ENCODE assay signal across 2 cellular contexts in genomic region chr4:184898793-184899192, GRCh38.
TF ChIP-seq lines count a peak whose summit lies in the region.

No MANE protein-coding gene starts in this region.

TF ChIP-seq in liver, 16 proteins besides CTCF, POLR2A, EP300 and RAD21 (continued from another document):
- TF ChIP-seq REST (IDR thresholded peaks at IDR 0.05) = no peak
- no peak for TF ChIP-seq SP1 (IDR thresholded peaks at IDR 0.05)
- TF ChIP-seq ZBTB33 (IDR thresholded peaks at IDR 0.05) = no peak
- TF ChIP-seq JUND (IDR thresholded peaks at IDR 0.05) = no peak
- no peak for TF ChIP-seq GABPA (IDR thresholded peaks at IDR 0.05 in 1 of 2, conservative IDR thresholded peaks at IDR 0.05 in 1 of 2)
- TF ChIP-seq ATF3 (IDR thresholded peaks at IDR 0.05) = no peak
- TF ChIP-seq TAF1 (conservative IDR thresholded peaks at IDR 0.05) = no peak
- no peak for TF ChIP-seq NR2F2 (IDR thresholded peaks at IDR 0.05)
- TF ChIP-seq FOXA1 (IDR thresholded peaks at IDR 0.05) = no peak
- no peak for TF ChIP-seq HNF4A (conservative IDR thresholded peaks at IDR 0.05)
- TF ChIP-seq HNF4G (IDR thresholded peaks at IDR 0.05) = no peak
- no peak for TF ChIP-seq YY1 (IDR thresholded peaks at IDR 0.05)

TF ChIP-seq in HepG2, 621 proteins besides CTCF, POLR2A, EP300 and RAD21 (continued from another document):
- no peak for TF ChIP-seq TERF1 (CRISPR knock-in tag; IDR thresholded peaks at IDR 0.05)
- TF ChIP-seq MED8 (CRISPR knock-in tag; IDR thresholded peaks at IDR 0.05; ENCODE audit: insufficient replicate concordance) = no peak
- TF ChIP-seq KLF6 (CRISPR knock-in tag; IDR thresholded peaks at IDR 0.05) = no peak
- TF ChIP-seq ZMAT5 (CRISPR knock-in tag; IDR thresholded peaks at IDR 0.05; ENCODE audit: borderline replicate concordance, low read depth) = no peak
- no peak for TF ChIP-seq ZC3H4 (CRISPR knock-in tag; IDR thresholded peaks at IDR 0.05; ENCODE audit: borderline replicate concordance)
- TF ChIP-seq HBP1 (CRISPR knock-in tag; IDR thresholded peaks at IDR 0.05; ENCODE audit: low read depth) = no peak
- no peak for TF ChIP-seq ZBTB3 (CRISPR knock-in tag; IDR thresholded peaks at IDR 0.05; ENCODE audit: borderline replicate concordance, low read depth)
- no peak for TF ChIP-seq ZNF547 (CRISPR knock-in tag; IDR thresholded peaks at IDR 0.05)
